ENCODE assay signal across 23 cellular contexts in the genomic region with DNA sequence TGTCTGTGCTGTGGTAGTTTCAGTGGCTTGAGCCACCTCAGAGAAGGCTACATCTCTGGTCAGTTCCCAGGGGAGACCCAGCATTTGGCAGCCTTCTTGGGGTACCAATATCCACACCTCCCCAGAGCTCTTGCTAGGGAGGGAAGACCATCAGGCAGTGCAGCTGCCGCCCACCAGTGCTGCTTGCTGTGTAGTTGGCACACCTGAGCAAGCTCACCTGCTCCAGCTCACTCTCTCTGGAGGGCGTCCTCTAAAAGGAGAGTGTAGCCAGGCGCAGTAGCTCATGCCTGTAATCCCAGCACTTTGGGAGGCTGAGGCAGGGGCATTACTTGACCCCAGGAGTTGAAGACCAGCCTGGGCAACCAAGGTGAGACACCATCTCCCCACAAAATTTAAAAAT. TPM values are rescaled to one million over a fixed set of nuclear protein-coding genes. Genes with fewer than 3 reads are reported as not detected.
"Had no signal": no experiment of that assay in that cellular context is flagged by ENCODE, and none has a peak within 500 bp of the region (broad histone marks: within the 10 kb centered on the region; RNA-seq: fewer than 3 reads in every experiment).

No MANE protein-coding gene starts in this region.

- H3K27ac ChIP-seq: hepatocyte, pancreas, psoas muscle, right atrium auricular region, upper lobe of left lung had no signal

- H3K4me1 ChIP-seq: psoas muscle had no signal

- H3K9me3 Mint-ChIP-seq: activated naive CD4-positive, alpha-beta T cell treated with anti-CD3 and anti-CD28 coated beads, Interleukin-2, amount 50 U/mL, for 72 hours; mesothelial cell of epicardium; nephron progenitor cell; T-helper 1 cell treated with Interleukin-12 subunit alpha and Interleukin-12 subunit beta and Interleukin-4 antibody, amounts not matched to agents 30 μg/mL and 1 μg/mL, for 36 hours had no signal

- ATAC-seq: activated naive CD4-positive, alpha-beta T cell treated with anti-CD3 and anti-CD28 coated beads, Interleukin-2, amount 50 U/mL, for 72 hours; left ventricle myocardium superior; pancreas; psoas muscle; stimulated activated naive CD8-positive, alpha-beta T cell treated with anti-CD3 and anti-CD28 coated beads, Interleukin-15, Interleukin-2, amounts not matched to agents 100 U/mL and 50 U/mL, for 24 hours had no signal

- H3K4me1 Mint-ChIP-seq: mesothelial cell of epicardium, nephron progenitor cell had no signal

- H3K4me3 ChIP-seq: hepatocyte, pancreas, psoas muscle, right atrium auricular region, upper lobe of left lung had no signal

- H3K27me3 ChIP-seq: hepatocyte, pancreas, right atrium auricular region, upper lobe of left lung had no signal

- DNase-seq: activated CD4-positive, alpha-beta T cell treated with anti-CD3 and anti-CD28 coated beads for 4 hours; activated CD4-positive, CD25-positive, alpha-beta regulatory T cell; activated CD8-positive, alpha-beta memory T cell treated with anti-CD3 and anti-CD28 coated beads for 24 hours; amygdala; cortex of kidney; erythroblast; foreskin fibroblast; glutamatergic neuron; left ventricle myocardium superior; mammary epithelial cell; nephron progenitor cell; pancreas; psoas muscle; stimulated activated CD4-positive, alpha-beta T cell treated with anti-CD3 and anti-CD28 coated beads, Interleukin-4, amount 100 ng/mL, for 24 hours; stimulated activated naive CD8-positive, alpha-beta T cell treated with anti-CD3 and anti-CD28 coated beads, Interleukin-15, Interleukin-2, amounts not matched to agents 100 U/mL and 50 U/mL, for 24 hours; upper lobe of left lung had no signal

- H3K27ac Mint-ChIP-seq: mesothelial cell of epicardium; nephron progenitor cell; T-helper 1 cell treated with Interleukin-12 subunit alpha and Interleukin-12 subunit beta and Interleukin-4 antibody, amounts not matched to agents 30 μg/mL and 1 μg/mL, for 36 hours had no signal

- H3K9me3 ChIP-seq: pancreas, psoas muscle, right atrium auricular region, upper lobe of left lung had no signal

- H3K4me3 Mint-ChIP-seq: mesothelial cell of epicardium; nephron progenitor cell; T-helper 1 cell treated with Interleukin-12 subunit alpha and Interleukin-12 subunit beta and Interleukin-4 antibody, amounts not matched to agents 30 μg/mL and 1 μg/mL, for 36 hours had no signal

RNA-seq across cellular contexts. Expression of a gene that starts 47.3 kb away (rescaled TPM):
- total RNA-seq: SK-MEL-5 had no signal
- polyA plus RNA-seq: fibroblast of lung, hepatocyte, mammary epithelial cell had no signal
